In genomic region chr7:45922810-45923209, GRCh38 we compare ENCODE assay signal across 9 cellular contexts. TPM values are rescaled to one million over a fixed set of nuclear protein-coding genes. Genes with fewer than 3 reads are reported as not detected.
DNase-seq lines count a peak whose midpoint lies in the region; ATAC-seq, FAIRE-seq and TF ChIP-seq lines count a peak whose summit lies in the region.
"Had no signal": no experiment of that assay in that cellular context is flagged by ENCODE, and none has a peak within 500 bp of the region (broad histone marks: within the 10 kb centered on the region; RNA-seq: fewer than 3 reads in every experiment).

No MANE protein-coding gene starts in this region.

- H3K36me3 ChIP-seq in keratinocyte (ENCODE audit: control insufficient read depth in 2 of 2, extremely low read depth in 1 of 2, insufficient read depth in 2 of 2, low read length in 2 of 2) (no peaks in the 10 kb centered on the region), upper lobe of right lung (no peaks in the 10 kb centered on the region)

- no peak overlapping the region for H3K27ac Mint-ChIP-seq in activated naive CD4-positive, alpha-beta T cell treated with anti-CD3 and anti-CD28 coated beads, Interleukin-2, amount 50 U/mL, for 24 hours
- no peak overlapping the region for H3K27ac Mint-ChIP-seq in activated naive CD8-positive, alpha-beta T cell treated with anti-CD3 and anti-CD28 coated beads, Interleukin-2, amount 50 U/mL, for 24 hours
- H3K27ac Mint-ChIP-seq: IgD-negative memory B cell had no signal

- intact Hi-C loops in upper lobe of right lung (cut with DNase I), result no loop called here

- H3K27me3 ChIP-seq in keratinocyte (ENCODE audit: control insufficient read depth, extremely low read depth, insufficient read depth, low read length), result peaks cover 37% of the 10 kb centered on the region
- H3K27me3 ChIP-seq in upper lobe of right lung, result peaks cover 45% of the 10 kb centered on the region

- H3K27ac ChIP-seq in keratinocyte (ENCODE audit: control insufficient read depth, insufficient read depth, low read length) (no peak overlapping the region), upper lobe of right lung (no peak overlapping the region)

- DNase-seq in activated naive CD4-positive, alpha-beta T cell treated with anti-CD3 and anti-CD28 coated beads, Interleukin-2, amount 50 U/mL, for 16 hours, result no peak
- no peak for DNase-seq in activated naive CD8-positive, alpha-beta T cell treated with anti-CD3 and anti-CD28 coated beads, Interleukin-2, amount 50 U/mL, for 24 hours
- DNase-seq in keratinocyte (ENCODE audit: low read depth, low spot score) (no peak), upper lobe of right lung (no peak)
- no peak for DNase-seq in activated effector memory CD4-positive, alpha-beta T cell treated with anti-CD3 and anti-CD28 coated beads, Interleukin-2, amount 50 U/mL, for 16 hours

- H3K9me3 ChIP-seq in keratinocyte (ENCODE audit: control insufficient read depth, low read depth, low read length) (no peaks in the 10 kb centered on the region), upper lobe of right lung (no peaks in the 10 kb centered on the region)

- dilution Hi-C loops in keratinocyte (cut with MboI; ENCODE audit: extremely low pct_ligation_motif_present, low sequenced_read_pairs), result loop anchor here (10.0 kb wide), 1 partner anchor 432 kb away; no protein-coding TSS in a partner anchor

- peak overlapping the region; percentile 94 for H3K4me2 ChIP-seq in keratinocyte (ENCODE audit: control insufficient read depth, extremely low read depth, insufficient read depth, low read depth, low read length)

- H3K4me3 Mint-ChIP-seq in activated naive CD4-positive, alpha-beta T cell treated with anti-CD3 and anti-CD28 coated beads, Interleukin-2, amount 50 U/mL, for 24 hours, result peak overlapping the region; percentile 60
- peak overlapping the region; percentile 22 for H3K4me3 Mint-ChIP-seq in activated naive CD8-positive, alpha-beta T cell treated with anti-CD3 and anti-CD28 coated beads, Interleukin-2, amount 50 U/mL, for 24 hours

- TF ChIP-seq CTCF in keratinocyte (optimal IDR thresholded peaks at IDR 0.05 in 1 of 3, IDR thresholded peaks at IDR 0.05 in 1 of 3, conservative IDR thresholded peaks at IDR 0.05 in 1 of 3; ENCODE audit: extremely low read depth in 1 of 3, insufficient read depth in 2 of 3, low read length in 3 of 3) (no peak), upper lobe of right lung (IDR thresholded peaks at IDR 0.05) (no peak)

- H3K27me3 Mint-ChIP-seq in activated naive CD4-positive, alpha-beta T cell treated with anti-CD3 and anti-CD28 coated beads, Interleukin-2, amount 50 U/mL, for 24 hours, result peaks cover 37% of the 10 kb centered on the region
- peaks cover 61% of the 10 kb centered on the region for H3K27me3 Mint-ChIP-seq in activated naive CD8-positive, alpha-beta T cell treated with anti-CD3 and anti-CD28 coated beads, Interleukin-2, amount 50 U/mL, for 24 hours

- peak overlapping the region; percentile 58 for H2AFZ ChIP-seq in keratinocyte (ENCODE audit: control insufficient read depth, low read length)

- H3K9me3 Mint-ChIP-seq in activated naive CD4-positive, alpha-beta T cell treated with anti-CD3 and anti-CD28 coated beads, Interleukin-2, amount 50 U/mL, for 24 hours, result no peaks in the 10 kb centered on the region
- no peaks in the 10 kb centered on the region for H3K9me3 Mint-ChIP-seq in activated naive CD8-positive, alpha-beta T cell treated with anti-CD3 and anti-CD28 coated beads, Interleukin-2, amount 50 U/mL, for 24 hours
- H3K9me3 Mint-ChIP-seq: IgD-negative memory B cell had no signal

- H3K4me1 ChIP-seq in keratinocyte (ENCODE audit: control insufficient read depth, extremely low read depth, insufficient read depth, low read length), result peaks cover 31% of the 10 kb centered on the region
- peaks cover 15% of the 10 kb centered on the region for H3K4me1 ChIP-seq in upper lobe of right lung

- H3K4me3 ChIP-seq in keratinocyte (ENCODE audit: control insufficient read depth in 2 of 3, extremely low read depth in 1 of 3, insufficient read depth in 2 of 3, low read depth in 1 of 3, low read length in 3 of 3) (peak overlapping the region in 2 of 3 experiments; percentile 58 to 66), upper lobe of right lung (peak overlapping the region; percentile 49)

- ATAC-seq in activated naive CD8-positive, alpha-beta T cell treated with anti-CD3 and anti-CD28 coated beads, Interleukin-2, amount 50 U/mL, for 24 hours, result no peak
- ATAC-seq in upper lobe of right lung (no peak), HG03025 (IDR thresholded peaks at IDR 0.05; ENCODE audit: low FRiP score, unreplicated experiment) (no peak), HG03439 (IDR thresholded peaks at IDR 0.05; ENCODE audit: unreplicated experiment) (no peak)

- peak overlapping the region; percentile 52 for H3K9ac ChIP-seq in keratinocyte (ENCODE audit: control insufficient read depth, extremely low read depth, insufficient read depth, low read length)

- no peaks in the 10 kb centered on the region for H3K36me3 Mint-ChIP-seq in activated naive CD4-positive, alpha-beta T cell treated with anti-CD3 and anti-CD28 coated beads, Interleukin-2, amount 50 U/mL, for 24 hours
- H3K36me3 Mint-ChIP-seq in activated naive CD8-positive, alpha-beta T cell treated with anti-CD3 and anti-CD28 coated beads, Interleukin-2, amount 50 U/mL, for 24 hours (ENCODE audit: low read depth), result no peaks in the 10 kb centered on the region
- H3K36me3 Mint-ChIP-seq: IgD-negative memory B cell had no signal

- FAIRE-seq in keratinocyte (lab: Jason Lieb, UNC), result peak; percentile 46

- H3K9me1 ChIP-seq in keratinocyte (ENCODE audit: control insufficient read depth, extremely low read depth, insufficient read depth, low read length), result no peaks in the 10 kb centered on the region

- H4K20me1 ChIP-seq in keratinocyte (ENCODE audit: control insufficient read depth, extremely low read depth, insufficient read depth, low read length), result no peaks in the 10 kb centered on the region

- H3K79me2 ChIP-seq in keratinocyte (ENCODE audit: control insufficient read depth, insufficient read depth, low read length), result no peaks in the 10 kb centered on the region

- peaks cover 26% of the 10 kb centered on the region for H3K4me1 Mint-ChIP-seq in activated naive CD4-positive, alpha-beta T cell treated with anti-CD3 and anti-CD28 coated beads, Interleukin-2, amount 50 U/mL, for 24 hours
- H3K4me1 Mint-ChIP-seq in activated naive CD8-positive, alpha-beta T cell treated with anti-CD3 and anti-CD28 coated beads, Interleukin-2, amount 50 U/mL, for 24 hours, result peaks cover 19% of the 10 kb centered on the region

RNA-seq across cellular contexts. Expression of gene IGFBP3, which starts 1.7 kb away (rescaled TPM):
- polyA plus RNA-seq in keratinocyte, result 0.95 to 83.3 TPM (median 14.0 TPM) in 3 replicates
- polyA plus RNA-seq in keratinocyte (2011; ENCODE audit: low read depth), result 2.4 TPM
- polyA plus RNA-seq in keratinocyte (2011; cell fraction: cytosol; rRNA removed), result 1.4 and 3.0 TPM in 2 replicates
- polyA plus RNA-seq in keratinocyte (2011; cell fraction: nucleus; rRNA removed), result 19.5 and 23.4 TPM in 2 replicates
- 0.86 and 6.5 TPM in 2 replicates for polyA plus RNA-seq in keratinocyte (2012; ENCODE audit: low replicate concordance)
- 5.8 to 31.5 TPM in 2 of 3 replicates, not detected in the other for polyA minus RNA-seq in keratinocyte
- polyA minus RNA-seq in keratinocyte (2011; cell fraction: cytosol; rRNA and poly(A)+ RNA removed), result 2.9 TPM
- 20.2 and 23.7 TPM in 2 replicates for polyA minus RNA-seq in keratinocyte (2011; cell fraction: nucleus; rRNA and poly(A)+ RNA removed)
- total RNA-seq in upper lobe of right lung, result 87.0 TPM

RNA-seq across cellular contexts. Expression of gene IGFBP1, which starts 34.5 kb away (rescaled TPM):
- polyA plus RNA-seq in keratinocyte, result not detected in 3 replicates
- polyA plus RNA-seq in keratinocyte (2011; ENCODE audit: low read depth), result not detected
- not detected in 2 replicates for polyA plus RNA-seq in keratinocyte (2011; cell fraction: cytosol; rRNA removed)
- polyA plus RNA-seq in keratinocyte (2011; cell fraction: nucleus; rRNA removed), result not detected in 2 replicates
- 0.13 TPM in 1 of 2 replicates, not detected in the other for polyA plus RNA-seq in keratinocyte (2012; ENCODE audit: low replicate concordance)
- polyA minus RNA-seq in keratinocyte, result not detected in 3 replicates
- polyA minus RNA-seq in keratinocyte (2011; cell fraction: cytosol; rRNA and poly(A)+ RNA removed), result not detected
- not detected in 2 replicates for polyA minus RNA-seq in keratinocyte (2011; cell fraction: nucleus; rRNA and poly(A)+ RNA removed)
- total RNA-seq in upper lobe of right lung, result not detected
- polyA plus RNA-seq: IgD-negative memory B cell had no signal

RNA-seq across cellular contexts. Expression of gene CCDC201, which starts 49.9 kb away (rescaled TPM):
- polyA plus RNA-seq in keratinocyte, result not detected in 3 replicates
- not detected for polyA plus RNA-seq in keratinocyte (2011; ENCODE audit: low read depth)
- not detected in 2 replicates for polyA plus RNA-seq in keratinocyte (2011; cell fraction: cytosol; rRNA removed)
- 0.03 TPM in 1 of 2 replicates, not detected in the other for polyA plus RNA-seq in keratinocyte (2011; cell fraction: nucleus; rRNA removed)
- polyA plus RNA-seq in keratinocyte (2012; ENCODE audit: low replicate concordance), result not detected in 2 replicates
- not detected in 3 replicates for polyA minus RNA-seq in keratinocyte
- not detected for polyA minus RNA-seq in keratinocyte (2011; cell fraction: cytosol; rRNA and poly(A)+ RNA removed)
- polyA minus RNA-seq in keratinocyte (2011; cell fraction: nucleus; rRNA and poly(A)+ RNA removed), result not detected in 2 replicates
- total RNA-seq in upper lobe of right lung, result not detected
- polyA plus RNA-seq: IgD-negative memory B cell had no signal
